Comparison of ENCODE assay signal across 12 cellular contexts in genomic region chr22:42655693-42656092, GRCh38. TPM values are rescaled to one million over a fixed set of nuclear protein-coding genes. Genes with fewer than 3 reads are reported as not detected.
DNase-seq lines count a peak whose midpoint lies in the region; ATAC-seq and TF ChIP-seq lines count a peak whose summit lies in the region.
"Had no signal": no experiment of that assay in that cellular context is flagged by ENCODE, and none has a peak within 500 bp of the region (broad histone marks: within the 10 kb centered on the region; RNA-seq: fewer than 3 reads in every experiment).

No MANE protein-coding gene starts in this region.

- H3K27me3 Mint-ChIP-seq in immature natural killer cell (ENCODE audit: low read depth in 3 of 3) = peaks cover 0 to 6% (median 6%) of the 10 kb centered on the region in 3 donors

- H3K9me3 Mint-ChIP-seq in immature natural killer cell = no peaks in the 10 kb centered on the region
- H3K9me3 Mint-ChIP-seq: activated CD4-positive, alpha-beta T cell treated with anti-CD3 and anti-CD28 coated beads, Interleukin-2, amount 10 ng/mL, durations not matched to agents 24 days and 14 days; activated naive CD8-positive, alpha-beta T cell treated with anti-CD3 and anti-CD28 coated beads, Interleukin-2, amount 10 ng/mL, durations not matched to agents 7 days and 5 days had no signal

- H3K9me2 ChIP-seq in DOHH2 (replicated peaks; ENCODE audit: control insufficient read depth, low read length) = no peaks in the 10 kb centered on the region

- TF ChIP-seq CTCF in DOHH2 (IDR thresholded peaks at IDR 0.05; ENCODE audit: low read depth, low read length, poor library complexity, severe bottlenecking) = no peak

- peaks cover 10% of the 10 kb centered on the region; the same call in 1 of the 2 replicates for H3F3A ChIP-seq in DOHH2 (ENCODE audit: control insufficient read depth, insufficient read depth)

- H4K20me1 ChIP-seq in DOHH2 (ENCODE audit: control insufficient read depth, insufficient read depth, low read depth, low read length) = no peaks in the 10 kb centered on the region

- H3K27ac Mint-ChIP-seq in immature natural killer cell = no peak overlapping the region
- H3K27ac Mint-ChIP-seq: activated CD4-positive, alpha-beta T cell treated with anti-CD3 and anti-CD28 coated beads, Interleukin-2, amount 10 ng/mL, durations not matched to agents 24 days and 14 days; activated naive CD8-positive, alpha-beta T cell treated with anti-CD3 and anti-CD28 coated beads, Interleukin-2, amount 10 ng/mL, durations not matched to agents 7 days and 5 days had no signal

- no peaks in the 10 kb centered on the region for H3K4me1 Mint-ChIP-seq in immature natural killer cell
- H3K4me1 Mint-ChIP-seq: activated CD4-positive, alpha-beta T cell treated with anti-CD3 and anti-CD28 coated beads, Interleukin-2, amount 10 ng/mL, durations not matched to agents 24 days and 14 days; activated naive CD8-positive, alpha-beta T cell treated with anti-CD3 and anti-CD28 coated beads, Interleukin-2, amount 10 ng/mL, durations not matched to agents 7 days and 5 days had no signal

- H3K9me3 ChIP-seq in DOHH2 (ENCODE audit: control insufficient read depth, insufficient read depth, low read length) = no peaks in the 10 kb centered on the region

- DNase-seq in H7 (peak; percentile 28), NCI-H2171 (lab: John Stamatoyannopoulos, UW) (peak; percentile 94), islet precursor cell (peak; percentile 52), immature natural killer cell (no peak)
- DNase-seq in activated naive CD4-positive, alpha-beta T cell treated with anti-CD3 and anti-CD28 coated beads, Interleukin-2, amount 50 U/mL, for 16 hours = no peak
- no peak for DNase-seq in stimulated activated naive CD4-positive, alpha-beta T cell (lab: John Stamatoyannopoulos, UW)
- DNase-seq: activated CD4-positive, alpha-beta T cell treated with anti-CD3 and anti-CD28 coated beads, Interleukin-2, amount 10 ng/mL, durations not matched to agents 24 days and 14 days; activated naive CD8-positive, alpha-beta T cell treated with anti-CD3 and anti-CD28 coated beads, Interleukin-2, amount 10 ng/mL, durations not matched to agents 7 days and 5 days; KBM-7; stimulated activated CD4-positive, alpha-beta T cell treated with anti-CD3 and anti-CD28 coated beads, Interleukin-2, amount 100 ng/mL, for 24 hours had no signal

- no peaks in the 10 kb centered on the region for H3K36me3 ChIP-seq in DOHH2 (ENCODE audit: control insufficient read depth, low read length)
- H3K36me3 ChIP-seq in H7 (replicated peaks; ENCODE audit: control insufficient read depth, insufficient read depth, low read length) = no peaks in the 10 kb centered on the region

- H3K4me1 ChIP-seq in DOHH2 (ENCODE audit: control insufficient read depth, low read length) = peaks cover 50% of the 10 kb centered on the region

- no peaks in the 10 kb centered on the region for H3K79me2 ChIP-seq in DOHH2 (ENCODE audit: control insufficient read depth, low read length)

- H3K4me3 ChIP-seq in DOHH2 (ENCODE audit: low read length) (peak overlapping the region; percentile 34), H7 (ENCODE audit: insufficient read depth, low read depth, low read length) (no peak overlapping the region)

- no peaks in the 10 kb centered on the region for H3K27me3 ChIP-seq in DOHH2 (ENCODE audit: control insufficient read depth, low read length)
- no peaks in the 10 kb centered on the region for H3K27me3 ChIP-seq in H7 (ENCODE audit: control insufficient read depth, insufficient read depth, low read length)

- H3K4me2 ChIP-seq in DOHH2 (ENCODE audit: low read length) = peak overlapping the region; percentile 64

- no peaks in the 10 kb centered on the region for H3K36me3 Mint-ChIP-seq in immature natural killer cell
- H3K36me3 Mint-ChIP-seq: activated naive CD8-positive, alpha-beta T cell treated with anti-CD3 and anti-CD28 coated beads, Interleukin-2, amount 10 ng/mL, durations not matched to agents 7 days and 5 days had no signal

- no peak for ATAC-seq in HG03095 (IDR thresholded peaks at IDR 0.05; ENCODE audit: unreplicated experiment)

- no peak overlapping the region for H3K4me3 Mint-ChIP-seq in immature natural killer cell
- H3K4me3 Mint-ChIP-seq: activated CD4-positive, alpha-beta T cell treated with anti-CD3 and anti-CD28 coated beads, Interleukin-2, amount 10 ng/mL, durations not matched to agents 24 days and 14 days; activated naive CD8-positive, alpha-beta T cell treated with anti-CD3 and anti-CD28 coated beads, Interleukin-2, amount 10 ng/mL, durations not matched to agents 7 days and 5 days had no signal

- peak overlapping the region; percentile 45 for H3K27ac ChIP-seq in DOHH2 (ENCODE audit: low read depth, low read length)

RNA-seq across cellular contexts. Expression of gene CYB5R3, which starts 6.5 kb away (rescaled TPM):
- total RNA-seq in H7 (2014; rRNA removed; shearing (Covaris generic)) = 75.6 and 86.8 TPM in 2 replicates
- polyA plus RNA-seq in immature natural killer cell = 100 to 1,000 TPM in 1 of 3 donors, 10 to 100 TPM in 2; 52.2 to 117 (median 77.7) TPM

RNA-seq across cellular contexts. Expression of gene ATP5MGL, which starts 15.3 kb away (rescaled TPM):
- 0.42 TPM in 1 of 2 replicates, not detected in the other for total RNA-seq in H7 (2014; rRNA removed; shearing (Covaris generic))
- polyA plus RNA-seq in immature natural killer cell = under 1 TPM in 1 of 3 donors, not detected in 2; 0.35 TPM

RNA-seq across cellular contexts. Expression of gene POLDIP3, which starts 41.0 kb away (rescaled TPM):
- total RNA-seq in H7 (2014; rRNA removed; shearing (Covaris generic)) = 43.2 and 47.9 TPM in 2 replicates
- 10 to 100 TPM; 54.4 to 77.2 (median 73.6) TPM for polyA plus RNA-seq in immature natural killer cell

Comparison
In these comparisons a context has a peak if more than half of its experiments do, and no peak if none do; other contexts are left out.
1. DNase-seq: peak in H7 (single experiment), NCI-H2171 (single experiment) and islet precursor cell (single experiment); none in immature natural killer cell (0 of 3), activated naive CD4-positive, alpha-beta T cell treated with anti-CD3 and anti-CD28 coated beads, Interleukin-2, amount 50 U/mL, for 16 hours (single experiment) and stimulated activated naive CD4-positive, alpha-beta T cell (0 of 6).